In the genomic region with DNA sequence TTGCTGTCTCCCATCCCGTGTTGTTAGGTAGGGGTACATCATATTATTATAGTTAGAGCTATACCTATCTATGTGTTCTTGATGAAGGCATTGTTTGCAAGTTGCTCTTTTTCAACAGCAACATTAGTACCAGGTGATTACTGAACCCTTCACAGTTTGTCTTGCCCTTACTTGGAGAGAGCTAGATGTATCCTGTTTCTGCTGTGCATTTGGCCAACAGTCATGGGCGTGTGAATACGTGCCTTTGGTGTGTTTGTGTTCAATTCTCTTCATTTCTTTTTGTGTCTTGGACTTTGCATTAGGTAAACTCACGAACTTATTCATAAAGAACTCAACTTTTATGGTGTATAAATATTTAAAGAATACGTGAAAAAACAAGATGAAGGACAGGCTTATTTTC, we compare ENCODE assay signal across 12 cellular contexts. TPM values are rescaled to one million over a fixed set of nuclear protein-coding genes. Genes with fewer than 3 reads are reported as not detected.
A peak's percentile ranks its signal among the peaks of the same experiment; 100 is the strongest.
DNase-seq lines count a peak whose midpoint lies in the region; ATAC-seq, FAIRE-seq and TF ChIP-seq lines count a peak whose summit lies in the region.
"Had no signal": no experiment of that assay in that cellular context is flagged by ENCODE, and none has a peak within 500 bp of the region (broad histone marks: within the 10 kb centered on the region; RNA-seq: fewer than 3 reads in every experiment).

No MANE protein-coding gene starts in this region.

- H2BK12ac ChIP-seq in H1 (ENCODE audit: low read depth, low read length) = no peak overlapping the region

- H4K20me1 ChIP-seq in H1 (replicated peaks in 1 of 2; ENCODE audit: control insufficient read depth in 1 of 2, insufficient read depth in 2 of 2, low read length in 2 of 2) = no peaks in the 10 kb centered on the region

- H3K23ac ChIP-seq in H1 (ENCODE audit: insufficient read length) = no peak overlapping the region

- no peaks in the 10 kb centered on the region for H3K79me2 ChIP-seq in H1 (ENCODE audit: control insufficient read depth in 1 of 2, insufficient read depth in 2 of 2, low read length in 2 of 2)

- TF ChIP-seq EP300 in H1 (IDR thresholded peaks at IDR 0.05; ENCODE audit: borderline replicate concordance in 1 of 2, low read depth in 2 of 2, low read length in 2 of 2) = no peak
- no peak for TF ChIP-seq EP300 in transverse colon (IDR thresholded peaks at IDR 0.05; ENCODE audit: low read depth)

- TF ChIP-seq CTCF in H1 (IDR thresholded peaks at IDR 0.05; ENCODE audit: control extremely low read depth in 1 of 3, insufficient read depth in 1 of 3, low read depth in 1 of 3, low read length in 3 of 3) (no peak), spleen (IDR thresholded peaks at IDR 0.05 in 8 of 11, conservative IDR thresholded peaks at IDR 0.05 in 3 of 11) (no peak), transverse colon (IDR thresholded peaks at IDR 0.05) (no peak)

- FAIRE-seq in H1 (lab: Jason Lieb, UNC) = peak; percentile 19
- FAIRE-seq: HTR-8/SVneo had no signal

- no peak overlapping the region for H4K8ac ChIP-seq in H1 (ENCODE audit: extremely low read depth, insufficient read depth, low read length)

- H2BK15ac ChIP-seq in H1 (ENCODE audit: low read length) = no peak overlapping the region

- H3K4me1 Mint-ChIP-seq in activated CD4-positive, alpha-beta memory T cell treated with anti-CD3 and anti-CD28 coated beads, Interleukin-2, amount 10 ng/mL, durations not matched to agents 7 days and 5 days = peaks cover 50% of the 10 kb centered on the region
- H3K4me1 Mint-ChIP-seq in activated CD4-positive, alpha-beta memory T cell treated with anti-CD3 and anti-CD28 coated beads for 36 hours (ENCODE audit: low read depth) = peaks cover 40% of the 10 kb centered on the region

- H3K9me3 ChIP-seq in H1 (ENCODE audit: insufficient read depth in 2 of 2, low read depth in 1 of 2, low read length in 1 of 2) (no peaks in the 10 kb centered on the region), spleen (no peaks in the 10 kb centered on the region), transverse colon (no peaks in the 10 kb centered on the region)

- H4K5ac ChIP-seq in H1 (ENCODE audit: insufficient read length, low read depth, low read length) = no peak overlapping the region

- H3K36me3 ChIP-seq in H1 (ENCODE audit: control insufficient read depth in 2 of 4, insufficient read depth in 4 of 4, low read length in 3 of 4) = no peaks in the 10 kb centered on the region
- no peaks in the 10 kb centered on the region for H3K36me3 ChIP-seq in spleen
- H3K36me3 ChIP-seq in transverse colon = no peaks in the 10 kb centered on the region

- no peak overlapping the region for H3K18ac ChIP-seq in H1 (ENCODE audit: extremely low read depth, low read length)

- no peak overlapping the region for H2AK5ac ChIP-seq in H1 (ENCODE audit: low read depth, low read length)

- H3K27me3 ChIP-seq in H1 (replicated peaks in 1 of 4; ENCODE audit: control insufficient read depth in 3 of 4, extremely low read depth in 1 of 4, insufficient read depth in 3 of 4, low read length in 3 of 4) (no peaks in the 10 kb centered on the region), spleen (replicated peaks in 1 of 7) (no peaks in the 10 kb centered on the region), transverse colon (no peaks in the 10 kb centered on the region)

- no peak overlapping the region for H3K56ac ChIP-seq in H1 (replicated peaks; ENCODE audit: insufficient read length, low read depth, low read length)

- TF ChIP-seq POLR2A in H1 (IDR thresholded peaks at IDR 0.05; ENCODE audit: control extremely low read depth in 1 of 2, low read depth in 2 of 2, low read length in 2 of 2) (no peak), spleen (IDR thresholded peaks at IDR 0.05) (no peak), transverse colon (IDR thresholded peaks at IDR 0.05) (no peak)

- no peak for DNase-seq in activated CD4-positive, alpha-beta memory T cell treated with anti-CD3 and anti-CD28 coated beads, Interleukin-2, amount 10 ng/mL, durations not matched to agents 7 days and 5 days
- DNase-seq in activated CD4-positive, alpha-beta memory T cell treated with anti-CD3 and anti-CD28 coated beads for 36 hours = no peak
- DNase-seq in H1 (ENCODE audit: low read depth in 1 of 2, low spot score in 2 of 2) (no peak), spleen (no peak), GOT3 (lab: John Stamatoyannopoulos, UW) (no peak), transverse colon (no peak)
- DNase-seq: central memory CD4-positive, alpha-beta T cell; DMS79 treated with DMSO at 0.1 percent for 48 hours; NCI-H1417 had no signal

- no peak overlapping the region for H4K91ac ChIP-seq in H1 (replicated peaks; ENCODE audit: insufficient read length, low read length)

- no peak overlapping the region for H2BK5ac ChIP-seq in H1 (ENCODE audit: low read depth, low read length)

- H3K27ac ChIP-seq in H1 (ENCODE audit: low read depth, low read length) = no peak overlapping the region
- peak overlapping the region; percentile 10 to 85 (median 80) for H3K27ac ChIP-seq in spleen
- H3K27ac ChIP-seq in transverse colon = peak overlapping the region in 2 of 4 donors; percentile 59 to 61

- H2BK20ac ChIP-seq in H1 (ENCODE audit: low read length) = no peak overlapping the region

- H3K36me3 Mint-ChIP-seq in activated CD4-positive, alpha-beta memory T cell treated with anti-CD3 and anti-CD28 coated beads, Interleukin-2, amount 10 ng/mL, durations not matched to agents 7 days and 5 days (ENCODE audit: low read depth) = peaks cover 13% of the 10 kb centered on the region
- peaks cover 2% of the 10 kb centered on the region for H3K36me3 Mint-ChIP-seq in activated CD4-positive, alpha-beta memory T cell treated with anti-CD3 and anti-CD28 coated beads for 36 hours

- H3K4ac ChIP-seq in H1 (replicated peaks; ENCODE audit: insufficient read length, low read depth, low read length) = no peak overlapping the region

- POLR2A ChIA-PET in activated CD4-positive, alpha-beta memory T cell treated with anti-CD3 and anti-CD28 coated beads, Interleukin-2, amount 10 ng/mL, durations not matched to agents 7 days and 5 days (lab: Charles Lee) = interaction anchor here (0.7 to 3.8 kb wide), 15 partner anchors 8 to 175 kb away, joined by 3 to 49 read pairs (median 6); a partner anchor contains a TSS
- POLR2A ChIA-PET in activated CD4-positive, alpha-beta memory T cell treated with anti-CD3 and anti-CD28 coated beads for 36 hours (lab: Charles Lee) = interaction anchor here (0.8 to 1.8 kb wide), 9 partner anchors 8 to 106 kb away, joined by 3 to 5 read pairs (median 4); no protein-coding TSS in a partner anchor
- POLR2A ChIA-PET in H1 (lab: Charles Lee; ENCODE audit: partially characterized antibody) = no interaction called here

- H3K27ac Mint-ChIP-seq in activated CD4-positive, alpha-beta memory T cell treated with anti-CD3 and anti-CD28 coated beads, Interleukin-2, amount 10 ng/mL, durations not matched to agents 7 days and 5 days = peak overlapping the region; percentile 60
- no peak overlapping the region for H3K27ac Mint-ChIP-seq in activated CD4-positive, alpha-beta memory T cell treated with anti-CD3 and anti-CD28 coated beads for 36 hours

- no peak overlapping the region for H3K14ac ChIP-seq in H1 (ENCODE audit: insufficient read length)

- H3K9ac ChIP-seq in H1 (replicated peaks in 1 of 4; ENCODE audit: extremely low read depth in 1 of 4, low read depth in 3 of 4, low read length in 3 of 4) = no peak overlapping the region

- H3K4me1 ChIP-seq in H1 (replicated peaks in 1 of 4; ENCODE audit: control insufficient read depth in 3 of 4, insufficient read depth in 4 of 4, low read length in 3 of 4) (no peaks in the 10 kb centered on the region), spleen (peaks cover 3 to 50% (median 35%) of the 10 kb centered on the region in 6 donors), transverse colon (peaks cover 0 to 33% (median 18%) of the 10 kb centered on the region in 4 donors)

- ATAC-seq in SK-N-SH treated with all-trans-retinoic acid at 6 μM for 48 hours (peak; percentile 36; the same call in 2 of the 3 replicates), HG02763 (IDR thresholded peaks at IDR 0.05; ENCODE audit: unreplicated experiment) (no peak)

- H3K4me3 Mint-ChIP-seq in activated CD4-positive, alpha-beta memory T cell treated with anti-CD3 and anti-CD28 coated beads, Interleukin-2, amount 10 ng/mL, durations not matched to agents 7 days and 5 days = no peak overlapping the region
- no peak overlapping the region for H3K4me3 Mint-ChIP-seq in activated CD4-positive, alpha-beta memory T cell treated with anti-CD3 and anti-CD28 coated beads for 36 hours

- no peak overlapping the region for H3K4me3 ChIP-seq in H1 (ENCODE audit: extremely low read depth in 1 of 4, insufficient read depth in 2 of 4, low read depth in 3 of 4, low read length in 4 of 4)
- H3K4me3 ChIP-seq in spleen = no peak overlapping the region
- H3K4me3 ChIP-seq in transverse colon = no peak overlapping the region

- H3K27me3 Mint-ChIP-seq in activated CD4-positive, alpha-beta memory T cell treated with anti-CD3 and anti-CD28 coated beads, Interleukin-2, amount 10 ng/mL, durations not matched to agents 7 days and 5 days = no peaks in the 10 kb centered on the region
- H3K27me3 Mint-ChIP-seq in activated CD4-positive, alpha-beta memory T cell treated with anti-CD3 and anti-CD28 coated beads for 36 hours = no peaks in the 10 kb centered on the region

- H2AFZ ChIP-seq in H1 (ENCODE audit: low read length) = no peak overlapping the region

- H3K4me2 ChIP-seq in H1 (ENCODE audit: insufficient read depth in 1 of 2, low read depth in 2 of 2, low read length in 2 of 2) = no peak overlapping the region

- intact Hi-C loops in activated CD4-positive, alpha-beta memory T cell treated with anti-CD3 and anti-CD28 coated beads for 36 hours (cut with micrococcal nuclease) = no loop called here
- intact Hi-C loops in spleen (cut with DNase I; ENCODE audit: low total_unique reads) = no loop called here
- intact Hi-C loops in transverse colon (cut with DNase I; ENCODE audit: low total_unique reads) = no loop called here

- in situ Hi-C loops in transverse colon (cut with MboI; ENCODE audit: low pct_ligation_motif_present in 1 of 4, low pct_unique_long_range_greater_than_20kb in 1 of 4, low sequenced_read_pairs in 3 of 4) = no loop called here

- peaks cover 3% of the 10 kb centered on the region for H3K9me3 Mint-ChIP-seq in activated CD4-positive, alpha-beta memory T cell treated with anti-CD3 and anti-CD28 coated beads, Interleukin-2, amount 10 ng/mL, durations not matched to agents 7 days and 5 days
- H3K9me3 Mint-ChIP-seq in activated CD4-positive, alpha-beta memory T cell treated with anti-CD3 and anti-CD28 coated beads for 36 hours = no peaks in the 10 kb centered on the region

- TF ChIP-seq RAD21 in H1 (IDR thresholded peaks at IDR 0.05 in 1 of 2, conservative IDR thresholded peaks at IDR 0.05 in 1 of 2; ENCODE audit: low read depth in 2 of 2, low read length in 2 of 2) = no peak

- CTCF ChIA-PET in activated CD4-positive, alpha-beta memory T cell treated with anti-CD3 and anti-CD28 coated beads, Interleukin-2, amount 10 ng/mL, durations not matched to agents 7 days and 5 days (lab: Charles Lee) = interaction anchor here (0.6 to 1.8 kb wide), 9 partner anchors 10 to 200 kb away, joined by 3 to 10 read pairs (median 3); no protein-coding TSS in a partner anchor
- CTCF ChIA-PET in activated CD4-positive, alpha-beta memory T cell treated with anti-CD3 and anti-CD28 coated beads for 36 hours (lab: Charles Lee) = interaction anchor here (0.8 to 2.1 kb wide), 5 partner anchors 44 to 197 kb away, joined by 3 to 7 read pairs (median 3); a partner anchor contains a TSS
- CTCF ChIA-PET in H1 (lab: Charles Lee; ENCODE audit: partially characterized antibody) = interaction anchor here (0.7 to 2.1 kb wide), 3 partner anchors 28 to 176 kb away, joined by 3 to 5 read pairs (median 3); no protein-coding TSS in a partner anchor

- 69% methylated on average over 5 of the region's 5 CpGs; no CpG with 5 or more reads in 1 of the 2 experiments for WGBS in H1 (ENCODE audit: extremely low coverage in 1 of 2, insufficient coverage in 1 of 2, insufficient read length in 1 of 2, insufficient replicate concordance in 2 of 2, low coverage in 1 of 2, low lambda C conversion rate in 2 of 2, missing lambda C conversion rate in 1 of 2), 2 experiments
- WGBS in spleen, 5 donors = 60 to 71% (median 67%) methylated on average over 5 of the region's 5 CpGs
- WGBS in transverse colon (ENCODE audit: low coverage in 1 of 2), 2 donors = 38 to 66% methylated on average over 5 of the region's 5 CpGs

- H3K79me1 ChIP-seq in H1 (ENCODE audit: low read depth, low read length) = no peaks in the 10 kb centered on the region

- H2BK120ac ChIP-seq in H1 (replicated peaks; ENCODE audit: low read depth, low read length) = no peak overlapping the region

- H3K23me2 ChIP-seq in H1 (ENCODE audit: low read depth, low read length) = no peaks in the 10 kb centered on the region

RNA-seq across cellular contexts. Expression of a gene that starts 14.3 kb away (rescaled TPM):
- 100 to 1,000 TPM; 198 to 199 TPM for total RNA-seq in activated CD4-positive, alpha-beta memory T cell treated with anti-CD3 and anti-CD28 coated beads, Interleukin-2, amount 10 ng/mL, durations not matched to agents 7 days and 5 days
- total RNA-seq in activated CD4-positive, alpha-beta memory T cell treated with anti-CD3 and anti-CD28 coated beads for 36 hours = 100 to 1,000 TPM; 198 to 202 TPM
- 56.7 and 56.9 TPM in 2 replicates for total RNA-seq in H1 (2021; fragmentation: NEBNext Ultra II Directional; extraction: Animal tissue kit (Norgen Biotek cat#: 25700))
- 17.2 and 20.8 TPM in 2 replicates for polyA plus RNA-seq in H1 (2011; rRNA removed)
- 21.3 TPM for polyA plus RNA-seq in H1 (2011; cell fraction: cytosol; rRNA removed)
- polyA plus RNA-seq in H1 (2011; cell fraction: nucleus; rRNA removed) = 18.2 TPM
- 24.0 to 30.3 TPM (median 25.4 TPM) in 4 replicates for polyA plus RNA-seq in H1 (2012, experiment 1 of 2)
- 13.2 TPM for polyA plus RNA-seq in H1 (2012, experiment 2 of 2)
- 31.5 TPM for polyA plus RNA-seq in H1 (2013, experiment 1 of 2)
- 32.3 TPM for polyA plus RNA-seq in H1 (2013, experiment 2 of 2)
- 17.7 and 21.3 TPM in 2 replicates for polyA minus RNA-seq in H1 (2011; rRNA and poly(A)+ RNA removed)
- polyA minus RNA-seq in H1 (2011; cell fraction: cytosol; rRNA and poly(A)+ RNA removed) = 14.9 TPM
- polyA minus RNA-seq in H1 (2011; cell fraction: nucleus; rRNA and poly(A)+ RNA removed) = 22.1 TPM
- total RNA-seq in spleen = 10 to 100 TPM; 74.3 to 89.1 (median 83.6) TPM
- polyA plus RNA-seq in spleen = 10 to 100 TPM; 39.0 to 63.9 (median 43.9) TPM
- total RNA-seq in transverse colon = 100 to 1,000 TPM in 2 of 4 donors, 10 to 100 TPM in 2; 70.3 to 120 (median 101) TPM

RNA-seq across cellular contexts. Expression of a gene that starts 54.6 kb away (rescaled TPM):
- total RNA-seq in activated CD4-positive, alpha-beta memory T cell treated with anti-CD3 and anti-CD28 coated beads, Interleukin-2, amount 10 ng/mL, durations not matched to agents 7 days and 5 days = 10 to 100 TPM; 64.7 to 73.3 TPM
- 10 to 100 TPM; 63.6 to 71.0 TPM for total RNA-seq in activated CD4-positive, alpha-beta memory T cell treated with anti-CD3 and anti-CD28 coated beads for 36 hours
- 44.5 and 45.5 TPM in 2 replicates for total RNA-seq in H1 (2021; fragmentation: NEBNext Ultra II Directional; extraction: Animal tissue kit (Norgen Biotek cat#: 25700))
- polyA plus RNA-seq in H1 (2011; rRNA removed) (7.4 and 8.3 TPM in 2 replicates), spleen (10 to 100 TPM; 24.3 to 35.0 (median 29.3) TPM)
- 15.0 TPM for polyA plus RNA-seq in H1 (2011; cell fraction: cytosol; rRNA removed)
- polyA plus RNA-seq in H1 (2011; cell fraction: nucleus; rRNA removed) = 12.6 TPM
- polyA plus RNA-seq in H1 (2012, experiment 1 of 2) = 26.4 to 41.3 TPM (median 30.9 TPM) in 4 replicates
- polyA plus RNA-seq in H1 (2012, experiment 2 of 2) = 10.4 TPM
- polyA plus RNA-seq in H1 (2013, experiment 1 of 2) = 55.6 TPM
- polyA plus RNA-seq in H1 (2013, experiment 2 of 2) = 53.5 TPM
- 49.8 and 54.2 TPM in 2 replicates for polyA minus RNA-seq in H1 (2011; rRNA and poly(A)+ RNA removed)
- 20.5 TPM for polyA minus RNA-seq in H1 (2011; cell fraction: cytosol; rRNA and poly(A)+ RNA removed)
- polyA minus RNA-seq in H1 (2011; cell fraction: nucleus; rRNA and poly(A)+ RNA removed) = 94.3 TPM
- total RNA-seq in spleen (100 to 1,000 TPM in 2 of 7 donors, 10 to 100 TPM in 5; 77.3 to 187 (median 84.7) TPM), transverse colon (100 to 1,000 TPM in 1 of 4 donors, 10 to 100 TPM in 3; 50.2 to 129 (median 79.3) TPM)
